In genomic region chrX:55490121-55490520, GRCh38 we compare ENCODE assay signal across 9 cellular contexts. TPM values are rescaled to one million over a fixed set of nuclear protein-coding genes. Genes with fewer than 3 reads are reported as not detected.
DNase-seq lines count a peak whose midpoint lies in the region; ATAC-seq and TF ChIP-seq lines count a peak whose summit lies in the region.
"Had no signal": no experiment of that assay in that cellular context is flagged by ENCODE, and none has a peak within 500 bp of the region (broad histone marks: within the 10 kb centered on the region; RNA-seq: fewer than 3 reads in every experiment).

No MANE protein-coding gene starts in this region.

- TF ChIP-seq RAD21 in SK-N-SH (IDR thresholded peaks at IDR 0.05; ENCODE audit: low read length): no peak

- no peaks in the 10 kb centered on the region for H3K36me3 Mint-ChIP-seq in activated naive CD8-positive, alpha-beta T cell treated with anti-CD3 and anti-CD28 coated beads, Interleukin-2, amount 10 ng/mL, durations not matched to agents 7 days and 5 days

- H3K9ac ChIP-seq in SK-N-SH (no peak overlapping the region), iPS-20b (ENCODE audit: low read depth, low read length) (peak overlapping the region; percentile 88), stomach smooth muscle (ENCODE audit: low read length in 2 of 2) (peak overlapping the region; percentile 91 to 93)

- no peaks in the 10 kb centered on the region for H4K20me1 ChIP-seq in SK-N-SH (ENCODE audit: insufficient read depth)

- H3K4me1 Mint-ChIP-seq in activated naive CD8-positive, alpha-beta T cell treated with anti-CD3 and anti-CD28 coated beads, Interleukin-2, amount 10 ng/mL, durations not matched to agents 7 days and 5 days: peaks cover 5% of the 10 kb centered on the region

- DNase-seq in SK-N-SH (no peak), SKM-1 (lab: John Stamatoyannopoulos, UW; ENCODE audit: unreplicated experiment) (no peak), foreskin melanocyte (no peak)
- no peak for DNase-seq in activated naive CD8-positive, alpha-beta T cell treated with anti-CD3 and anti-CD28 coated beads, Interleukin-2, amount 10 ng/mL, durations not matched to agents 7 days and 5 days

- 30% methylated on average over 4 of the region's 4 CpGs for WGBS in SK-N-SH (ENCODE audit: low lambda C conversion rate)

- no peaks in the 10 kb centered on the region; the same call in 1 of the 2 replicates for H3K27me3 ChIP-seq in SK-N-SH (ENCODE audit: insufficient read depth)
- no peaks in the 10 kb centered on the region for H3K27me3 ChIP-seq in iPS-20b (ENCODE audit: insufficient read depth, low read length)
- peaks cover 0 to 13% of the 10 kb centered on the region in 2 donors for H3K27me3 ChIP-seq in stomach smooth muscle (ENCODE audit: control insufficient read depth in 1 of 2, insufficient read depth in 2 of 2, low read length in 2 of 2)

- POLR2A ChIA-PET in SK-N-SH (lab: Yijun Ruan, JAX): no interaction called here
- POLR2A ChIA-PET in activated naive CD8-positive, alpha-beta T cell treated with anti-CD3 and anti-CD28 coated beads, Interleukin-2, amount 10 ng/mL, durations not matched to agents 7 days and 5 days (lab: Charles Lee): interaction anchor here (0.8 kb wide), 1 partner anchor 38 kb away, joined by 4 read pairs; the partner anchor contains the start of gene MAGEH1

- H3K36me3 ChIP-seq in SK-N-SH (replicated peaks in 1 of 2; ENCODE audit: control insufficient read depth in 1 of 2, insufficient read depth in 2 of 2, low read length in 1 of 2) (no peaks in the 10 kb centered on the region), iPS-20b (ENCODE audit: insufficient read depth, low read depth, low read length) (peaks cover 17% of the 10 kb centered on the region), stomach smooth muscle (ENCODE audit: control insufficient read depth in 2 of 2, insufficient read depth in 2 of 2, low read length in 2 of 2) (no peaks in the 10 kb centered on the region)

- H3K9me3 ChIP-seq in SK-N-SH: no peaks in the 10 kb centered on the region
- H3K9me3 ChIP-seq in iPS-20b (ENCODE audit: insufficient read depth, low read depth, low read length): no peaks in the 10 kb centered on the region
- H3K9me3 ChIP-seq in stomach smooth muscle (ENCODE audit: control insufficient read depth in 2 of 2, low read length in 2 of 2): no peaks in the 10 kb centered on the region

- H3K4me3 ChIP-seq in SK-N-SH (ENCODE audit: low read depth in 2 of 2, low read length in 1 of 2) (peak overlapping the region; percentile 63 to 73; a peak in 3 of 4 replicates), iPS-20b (ENCODE audit: low read length) (peak overlapping the region; percentile 94), stomach smooth muscle (ENCODE audit: low read length in 2 of 2) (peak overlapping the region; percentile 78 to 81)

- no peaks in the 10 kb centered on the region for H3K9me2 ChIP-seq in SK-N-SH

- no peaks in the 10 kb centered on the region for H3F3A ChIP-seq in SK-N-SH (replicated peaks; ENCODE audit: insufficient read depth)

- H3K4me2 ChIP-seq in SK-N-SH: peak overlapping the region; percentile 90

- H3K79me2 ChIP-seq in SK-N-SH (ENCODE audit: insufficient read depth): no peaks in the 10 kb centered on the region

- H2AFZ ChIP-seq in SK-N-SH (ENCODE audit: low read depth): peak overlapping the region; percentile 89; the same call in 1 of the 2 replicates

- TF ChIP-seq EP300 in SK-N-SH (IDR thresholded peaks at IDR 0.05; ENCODE audit: borderline replicate concordance in 1 of 2, low read depth in 1 of 2, low read length in 1 of 2): no peak

- H3K27ac Mint-ChIP-seq in activated naive CD8-positive, alpha-beta T cell treated with anti-CD3 and anti-CD28 coated beads, Interleukin-2, amount 10 ng/mL, durations not matched to agents 7 days and 5 days: no peak overlapping the region

- peak overlapping the region in 1 of 2 experiments; percentile 77; a peak in 2 of 4 replicates for H3K27ac ChIP-seq in SK-N-SH (ENCODE audit: low read depth in 2 of 2, low read length in 1 of 2)
- H3K27ac ChIP-seq in iPS-20b (ENCODE audit: low read length): no peak overlapping the region
- peak overlapping the region; percentile 96 for H3K27ac ChIP-seq in stomach smooth muscle (ENCODE audit: low read length)

- no peak for TF ChIP-seq CTCF in SK-N-SH (IDR thresholded peaks at IDR 0.05)

- CTCF ChIA-PET in SK-N-SH (lab: Yijun Ruan, JAX): interaction anchor here (1.3 kb wide), 1 partner anchor 227 kb away, joined by 5 read pairs; the partner anchor contains the start of gene RRAGB

- peak overlapping the region; percentile 93 for H3K4me3 Mint-ChIP-seq in activated naive CD8-positive, alpha-beta T cell treated with anti-CD3 and anti-CD28 coated beads, Interleukin-2, amount 10 ng/mL, durations not matched to agents 7 days and 5 days

- H3K9me3 Mint-ChIP-seq in activated naive CD8-positive, alpha-beta T cell treated with anti-CD3 and anti-CD28 coated beads, Interleukin-2, amount 10 ng/mL, durations not matched to agents 7 days and 5 days: no peaks in the 10 kb centered on the region

- ATAC-seq in SK-N-SH treated with all-trans-retinoic acid at 6 μM for 48 hours (no peak), HG02642 (IDR thresholded peaks at IDR 0.05; ENCODE audit: poor library complexity, unreplicated experiment) (no peak)
- ATAC-seq in activated naive CD8-positive, alpha-beta T cell treated with anti-CD3 and anti-CD28 coated beads, Interleukin-2, amount 10 ng/mL, durations not matched to agents 7 days and 5 days (ENCODE audit: low read depth): no peak
- ATAC-seq: HCT116 had no signal

- H3K4me1 ChIP-seq in SK-N-SH (ENCODE audit: control insufficient read depth in 1 of 2, insufficient read depth in 2 of 2, low read depth in 1 of 2, low read length in 1 of 2) (no peaks in the 10 kb centered on the region; a peak in 1 of 4 replicates), iPS-20b (ENCODE audit: insufficient read depth, low read length) (peaks cover 7% of the 10 kb centered on the region; the same call in 1 of the 2 replicates), stomach smooth muscle (ENCODE audit: control insufficient read depth, insufficient read depth, low read length) (peaks cover 13% of the 10 kb centered on the region)

- no peaks in the 10 kb centered on the region for H3K27me3 Mint-ChIP-seq in activated naive CD8-positive, alpha-beta T cell treated with anti-CD3 and anti-CD28 coated beads, Interleukin-2, amount 10 ng/mL, durations not matched to agents 7 days and 5 days

TF ChIP-seq in SK-N-SH, 30 proteins besides CTCF, POLR2A, EP300 and RAD21 (continues in another document):
- TF ChIP-seq ELF1 (IDR thresholded peaks at IDR 0.05) (no peak), TEAD4 (IDR thresholded peaks at IDR 0.05; ENCODE audit: borderline replicate concordance, insufficient read depth) (no peak), IRF3 (IDR thresholded peaks at IDR 0.05; ENCODE audit: low read depth, low read length) (no peak), RFX5 (IDR thresholded peaks at IDR 0.05; ENCODE audit: low read length) (no peak), RXRA (IDR thresholded peaks at IDR 0.05; ENCODE audit: borderline replicate concordance, low read depth) (no peak)

TF ChIP-seq in SK-N-SH treated with all-trans-retinoic acid at 6 μM for 48 hours, 23 proteins besides CTCF, POLR2A, EP300 and RAD21 (continues in another document):
- no peak for TF ChIP-seq ZNF565 (CRISPR knock-in tag; conservative IDR thresholded peaks at IDR 0.05; ENCODE audit: low read depth)
- TF ChIP-seq POU6F1 (CRISPR knock-in tag; IDR thresholded peaks at IDR 0.05; ENCODE audit: borderline replicate concordance, low read depth): no peak
- TF ChIP-seq OSR1 (CRISPR knock-in tag; IDR thresholded peaks at IDR 0.05): no peak
- TF ChIP-seq ZNF70 (CRISPR knock-in tag; IDR thresholded peaks at IDR 0.05): no peak
- TF ChIP-seq TCF4 (CRISPR knock-in tag; IDR thresholded peaks at IDR 0.05; ENCODE audit: borderline replicate concordance): no peak
- TF ChIP-seq ZC3H10 (CRISPR knock-in tag; IDR thresholded peaks at IDR 0.05): no peak
- TF ChIP-seq ESRRG (CRISPR knock-in tag; IDR thresholded peaks at IDR 0.05): no peak
- TF ChIP-seq GLIS3 (CRISPR knock-in tag; IDR thresholded peaks at IDR 0.05): no peak
- TF ChIP-seq BACH2 (CRISPR knock-in tag; IDR thresholded peaks at IDR 0.05; ENCODE audit: borderline replicate concordance): no peak
- TF ChIP-seq ARNTL (CRISPR knock-in tag; IDR thresholded peaks at IDR 0.05; ENCODE audit: borderline replicate concordance, low read depth): no peak
- no peak for TF ChIP-seq RARB (CRISPR knock-in tag; IDR thresholded peaks at IDR 0.05)

RNA-seq across cellular contexts. Expression of gene USP51, which starts 0.5 kb away (rescaled TPM):
- 0.36 and 0.70 TPM in 2 replicates for polyA plus RNA-seq in SK-N-SH (2012; rRNA removed)
- 0.23 and 0.60 TPM in 2 replicates for polyA plus RNA-seq in SK-N-SH (2012; cell fraction: cytosol; rRNA removed)
- 0.42 and 0.81 TPM in 2 replicates for polyA plus RNA-seq in SK-N-SH (2012; cell fraction: nucleus; rRNA removed)
- 1 to 10 TPM; 1.6 to 2.0 TPM for total RNA-seq in activated naive CD8-positive, alpha-beta T cell treated with anti-CD3 and anti-CD28 coated beads, Interleukin-2, amount 10 ng/mL, durations not matched to agents 7 days and 5 days

RNA-seq across cellular contexts. Expression of gene MAGEH1, which starts 38.2 kb away (rescaled TPM):
- 19.7 and 21.7 TPM in 2 replicates for polyA plus RNA-seq in SK-N-SH (2012; rRNA removed)
- polyA plus RNA-seq in SK-N-SH (2012; cell fraction: cytosol; rRNA removed): 18.4 and 21.0 TPM in 2 replicates
- 12.8 and 13.3 TPM in 2 replicates for polyA plus RNA-seq in SK-N-SH (2012; cell fraction: nucleus; rRNA removed)
- total RNA-seq in activated naive CD8-positive, alpha-beta T cell treated with anti-CD3 and anti-CD28 coated beads, Interleukin-2, amount 10 ng/mL, durations not matched to agents 7 days and 5 days: 10 to 100 TPM; 16.0 to 17.9 TPM
